In genomic region chr1:33344896-33345295, GRCh38 we compare ENCODE assay signal across 14 cellular contexts. TPM values are rescaled to one million over a fixed set of nuclear protein-coding genes. Genes with fewer than 3 reads are reported as not detected.
DNase-seq lines count a peak whose midpoint lies in the region; ATAC-seq and TF ChIP-seq lines count a peak whose summit lies in the region.
"Had no signal": no experiment of that assay in that cellular context is flagged by ENCODE, and none has a peak within 500 bp of the region (broad histone marks: within the 10 kb centered on the region; RNA-seq: fewer than 3 reads in every experiment).

No MANE protein-coding gene starts in this region.

- peak overlapping the region in 3 of 4 donors; percentile 12 to 100 (median 94) for H3K27ac ChIP-seq in Peyer's patch
- peak overlapping the region in 52 of 59 donors; percentile 4 to 99 (median 97) for H3K27ac ChIP-seq in dorsolateral prefrontal cortex
- peak overlapping the region; percentile 4 for H3K27ac ChIP-seq in muscle layer of colon (ENCODE audit: low read depth, low read length)
- H3K27ac ChIP-seq in tibial artery: peak overlapping the region; percentile 95 to 98

- no peak overlapping the region for H3K4me3 ChIP-seq in Peyer's patch
- H3K4me3 ChIP-seq in dorsolateral prefrontal cortex: peak overlapping the region in 19 of 59 donors; percentile 2 to 93 (median 34)
- H3K4me3 ChIP-seq in muscle layer of colon (ENCODE audit: low read depth in 1 of 2, low read length in 2 of 2): no peak overlapping the region
- peak overlapping the region; percentile 9 to 67 for H3K4me3 ChIP-seq in tibial artery

- no peak overlapping the region for H3K4me3 Mint-ChIP-seq in immature natural killer cell
- H3K4me3 Mint-ChIP-seq: activated CD4-positive, alpha-beta T cell treated with anti-CD3 and anti-CD28 coated beads for 36 hours; H9 had no signal

- H3K36me3 ChIP-seq in Peyer's patch (no peaks in the 10 kb centered on the region), muscle layer of colon (ENCODE audit: insufficient read depth, low read length) (no peaks in the 10 kb centered on the region), tibial artery (peaks cover 0 to 15% (median 10%) of the 10 kb centered on the region in 3 donors)

- H3K27me3 ChIP-seq in Peyer's patch (no peaks in the 10 kb centered on the region), dorsolateral prefrontal cortex (no peaks in the 10 kb centered on the region), muscle layer of colon (ENCODE audit: control insufficient read depth in 1 of 2, insufficient read depth in 2 of 2, low read length in 2 of 2) (no peaks in the 10 kb centered on the region), tibial artery (no peaks in the 10 kb centered on the region)

- H3K4me1 ChIP-seq in Peyer's patch (peaks cover 0 to 78% (median 3%) of the 10 kb centered on the region in 4 donors), muscle layer of colon (ENCODE audit: insufficient read depth, low read length) (peaks cover 85% of the 10 kb centered on the region), tibial artery (peaks cover 11 to 86% (median 69%) of the 10 kb centered on the region in 4 donors)

- DNase-seq in Peyer's patch: no peak
- DNase-seq in dorsolateral prefrontal cortex: no peak
- DNase-seq in tibial artery: no peak
- DNase-seq in Ammon's horn (ENCODE audit: low spot score): no peak
- DNase-seq in immature natural killer cell: no peak
- DNase-seq: activated CD4-positive, alpha-beta T cell treated with anti-CD3 and anti-CD28 coated beads for 36 hours; Caco-2; H9; mesendoderm; NCI-H1417 treated with DMSO at 0.1 percent for 48 hours; NCI-H524 treated with DMSO at 0.1 percent for 48 hours had no signal

- H3K9me3 Mint-ChIP-seq in immature natural killer cell: no peaks in the 10 kb centered on the region
- H3K9me3 Mint-ChIP-seq: H9 had no signal

- peaks cover 59 to 64% of the 10 kb centered on the region in 2 donors for H3K4me1 Mint-ChIP-seq in immature natural killer cell

- intact Hi-C loops in dorsolateral prefrontal cortex (cut with DNase I): loop anchor here in 1 of 2 donors (5.0 kb wide), 2 partner anchors 88 to 127 kb away; partner anchors contain the start of genes ZNF362 and ZSCAN20
- intact Hi-C loops in tibial artery (cut with DNase I; ENCODE audit: low total_unique reads): no loop called here

- peak overlapping the region in 1 of 6 donors; percentile 29 for H3K27ac Mint-ChIP-seq in immature natural killer cell
- H3K27ac Mint-ChIP-seq: activated CD4-positive, alpha-beta T cell treated with anti-CD3 and anti-CD28 coated beads for 36 hours; H9 had no signal

- TF ChIP-seq CTCF in Peyer's patch (IDR thresholded peaks at IDR 0.05) (no peak), dorsolateral prefrontal cortex (IDR thresholded peaks at IDR 0.05 in 54 of 56, conservative IDR thresholded peaks at IDR 0.05 in 2 of 56; ENCODE audit: low read depth in 1 of 56, partially characterized antibody in 56 of 56) (no peak), tibial artery (IDR thresholded peaks at IDR 0.05) (no peak)

- H3K9ac ChIP-seq in muscle layer of colon (ENCODE audit: low read length): no peak overlapping the region

- TF ChIP-seq POLR2A in Peyer's patch (IDR thresholded peaks at IDR 0.05): no peak

- no peaks in the 10 kb centered on the region for H3K9me3 ChIP-seq in Peyer's patch
- H3K9me3 ChIP-seq in muscle layer of colon (ENCODE audit: low read length): no peaks in the 10 kb centered on the region
- H3K9me3 ChIP-seq in tibial artery: no peaks in the 10 kb centered on the region
- H3K9me3 ChIP-seq: Caco-2 had no signal

- peaks cover 0 to 2% (median 2%) of the 10 kb centered on the region in 3 donors for H3K27me3 Mint-ChIP-seq in immature natural killer cell (ENCODE audit: low read depth in 3 of 3)
- H3K27me3 Mint-ChIP-seq: activated CD4-positive, alpha-beta T cell treated with anti-CD3 and anti-CD28 coated beads for 36 hours had no signal

- no peak for ATAC-seq in GM21390 (IDR thresholded peaks at IDR 0.05; ENCODE audit: unreplicated experiment)
- ATAC-seq: activated CD4-positive, alpha-beta T cell treated with anti-CD3 and anti-CD28 coated beads for 36 hours had no signal

- no peaks in the 10 kb centered on the region for H3K36me3 Mint-ChIP-seq in immature natural killer cell

RNA-seq across cellular contexts. Expression of gene A3GALT2, which starts 24.0 kb away (rescaled TPM):
- total RNA-seq in Peyer's patch (not detected), dorsolateral prefrontal cortex (under 1 TPM in 10 of 120 experiments, not detected in 110; 0.35 to 0.76 (median 0.60) TPM)
- not detected for polyA plus RNA-seq in immature natural killer cell
- total RNA-seq: activated CD4-positive, alpha-beta T cell treated with anti-CD3 and anti-CD28 coated beads for 36 hours; Caco-2; H9; SK-MEL-5 had no signal

Comparison
In these comparisons a context has a peak if more than half of its experiments do, and no peak if none do; other contexts are left out.
1. H3K27ac ChIP-seq: peak in every context shown above with its lines; median percentile 97 in dorsolateral prefrontal cortex; 96 in tibial artery; 94 in Peyer's patch; 4 in muscle layer of colon.
2. H3K4me3 ChIP-seq: peak in tibial artery (2 of 2); none in Peyer's patch (0 of 4) and muscle layer of colon (0 of 2).